ENCODE assay signal across 14 cellular contexts in the genomic region with DNA sequence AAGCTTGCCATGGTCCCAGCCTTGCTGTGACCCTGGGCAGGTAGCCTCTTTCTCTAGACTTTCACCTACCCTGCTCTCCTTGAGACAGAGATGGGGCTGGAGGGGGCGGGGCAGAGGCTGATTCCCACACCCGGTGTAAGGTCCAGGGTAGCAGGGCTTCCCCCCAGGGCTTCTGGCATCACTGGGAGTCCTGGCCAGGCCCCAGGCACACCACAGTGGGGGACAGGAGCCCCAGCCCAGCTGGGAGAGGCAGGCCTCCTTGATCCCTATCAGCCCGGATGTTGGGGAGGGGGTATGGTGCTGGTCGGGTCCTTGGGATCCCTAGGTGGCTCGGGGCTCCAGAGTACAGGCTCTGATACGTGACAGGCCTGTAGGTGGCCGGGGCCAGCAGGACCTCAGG. TPM values are rescaled to one million over a fixed set of nuclear protein-coding genes. Genes with fewer than 3 reads are reported as not detected.
A peak's percentile ranks its signal among the peaks of the same experiment; 100 is the strongest.
DNase-seq lines count a peak whose midpoint lies in the region; ATAC-seq and TF ChIP-seq lines count a peak whose summit lies in the region.
"Had no signal": no experiment of that assay in that cellular context is flagged by ENCODE, and none has a peak within 500 bp of the region (broad histone marks: within the 10 kb centered on the region; RNA-seq: fewer than 3 reads in every experiment).

No MANE protein-coding gene starts in this region.

- no peak for ATAC-seq in right lobe of liver
- ATAC-seq in stimulated activated effector memory CD8-positive, alpha-beta T cell treated with anti-CD3 and anti-CD28 coated beads, Interleukin-12 subunit alpha, Interleukin-12 subunit beta, amount 100 ng/mL, for 72 hours: no peak
- ATAC-seq in HG03432 (IDR thresholded peaks at IDR 0.05; ENCODE audit: unreplicated experiment): no peak

- H3K9me3 Mint-ChIP-seq in activated CD4-positive, alpha-beta T cell treated with anti-CD3 and anti-CD28 coated beads, Interleukin-2, amount 10 ng/mL, durations not matched to agents 24 days and 14 days: no peaks in the 10 kb centered on the region
- no peaks in the 10 kb centered on the region for H3K9me3 Mint-ChIP-seq in activated CD4-positive, alpha-beta memory T cell treated with anti-CD3 and anti-CD28 coated beads, Interleukin-2, amount 10 ng/mL, durations not matched to agents 7 days and 5 days
- no peaks in the 10 kb centered on the region for H3K9me3 Mint-ChIP-seq in stimulated activated effector memory CD8-positive, alpha-beta T cell treated with anti-CD3 and anti-CD28 coated beads, Interleukin-12 subunit alpha, Interleukin-12 subunit beta, amount 100 ng/mL, for 72 hours

- TF ChIP-seq CTCF in right lobe of liver (IDR thresholded peaks at IDR 0.05): no peak

- no peak overlapping the region for H3K27ac Mint-ChIP-seq in activated CD4-positive, alpha-beta T cell treated with anti-CD3 and anti-CD28 coated beads, Interleukin-2, amount 10 ng/mL, durations not matched to agents 24 days and 14 days
- H3K27ac Mint-ChIP-seq in activated CD4-positive, alpha-beta memory T cell treated with anti-CD3 and anti-CD28 coated beads, Interleukin-2, amount 10 ng/mL, durations not matched to agents 7 days and 5 days: peak overlapping the region; percentile 77
- H3K27ac Mint-ChIP-seq in stimulated activated effector memory CD8-positive, alpha-beta T cell treated with anti-CD3 and anti-CD28 coated beads, Interleukin-12 subunit alpha, Interleukin-12 subunit beta, amount 100 ng/mL, for 72 hours: peak overlapping the region; percentile 43

- DNase-seq in activated CD4-positive, alpha-beta T cell treated with anti-CD3 and anti-CD28 coated beads, Interleukin-2, amount 10 ng/mL, durations not matched to agents 24 days and 14 days: no peak
- DNase-seq in activated CD4-positive, alpha-beta T cell treated with anti-CD3 and anti-CD28 coated beads, Interleukin-2, amount 50 U/mL, for 1 hour: no peak
- DNase-seq in activated CD4-positive, alpha-beta memory T cell treated with anti-CD3 and anti-CD28 coated beads, Interleukin-2, amount 10 ng/mL, durations not matched to agents 7 days and 5 days: no peak
- peak; percentile 35 to 58 (median 51) for DNase-seq in right lobe of liver
- DNase-seq in stimulated activated effector memory CD8-positive, alpha-beta T cell treated with anti-CD3 and anti-CD28 coated beads, Interleukin-12 subunit alpha, Interleukin-12 subunit beta, amount 100 ng/mL, for 72 hours (ENCODE audit: low spot score in 2 of 2): no peak
- DNase-seq in central memory CD4-positive, alpha-beta T cell: no peak
- DNase-seq in effector CD4-positive, alpha-beta T cell: no peak
- DNase-seq: NCI-H2029 treated with DMSO at 0.1 percent for 48 hours; stimulated activated CD4-positive, alpha-beta T cell treated with anti-CD3 and anti-CD28 coated beads, Interleukin-1b, Interleukin-23, amount 100 ng/mL, for 48 hours; testis had no signal

- no peaks in the 10 kb centered on the region for H3K9me3 ChIP-seq in right lobe of liver
- H3K9me3 ChIP-seq: testis had no signal

- H3K4me1 ChIP-seq in right lobe of liver: peaks cover 0 to 31% (median 15%) of the 10 kb centered on the region in 4 donors

- peaks cover 10% of the 10 kb centered on the region for H3K4me1 Mint-ChIP-seq in activated CD4-positive, alpha-beta T cell treated with anti-CD3 and anti-CD28 coated beads, Interleukin-2, amount 10 ng/mL, durations not matched to agents 24 days and 14 days
- H3K4me1 Mint-ChIP-seq in activated CD4-positive, alpha-beta memory T cell treated with anti-CD3 and anti-CD28 coated beads, Interleukin-2, amount 10 ng/mL, durations not matched to agents 7 days and 5 days: peaks cover 23% of the 10 kb centered on the region
- H3K4me1 Mint-ChIP-seq in stimulated activated effector memory CD8-positive, alpha-beta T cell treated with anti-CD3 and anti-CD28 coated beads, Interleukin-12 subunit alpha, Interleukin-12 subunit beta, amount 100 ng/mL, for 72 hours: peaks cover 23% of the 10 kb centered on the region

- H3K36me3 ChIP-seq in right lobe of liver: no peaks in the 10 kb centered on the region

- POLR2A ChIA-PET in activated CD4-positive, alpha-beta memory T cell treated with anti-CD3 and anti-CD28 coated beads, Interleukin-2, amount 10 ng/mL, durations not matched to agents 7 days and 5 days (lab: Charles Lee): interaction anchor here (3.2 to 5.6 kb wide), 2 partner anchors 15 to 18 kb away, joined by 17 to 38 read pairs; no protein-coding TSS in a partner anchor

- WGBS in right lobe of liver (ENCODE audit: insufficient coverage, low coverage, low lambda C conversion rate, missing lambda C conversion rate): no CpG with 5 or more reads among the region's 7 CpGs

- H3K36me3 Mint-ChIP-seq in activated CD4-positive, alpha-beta T cell treated with anti-CD3 and anti-CD28 coated beads, Interleukin-2, amount 10 ng/mL, durations not matched to agents 24 days and 14 days (ENCODE audit: low read depth): no peaks in the 10 kb centered on the region
- no peaks in the 10 kb centered on the region for H3K36me3 Mint-ChIP-seq in activated CD4-positive, alpha-beta memory T cell treated with anti-CD3 and anti-CD28 coated beads, Interleukin-2, amount 10 ng/mL, durations not matched to agents 7 days and 5 days (ENCODE audit: low read depth)
- H3K36me3 Mint-ChIP-seq in stimulated activated effector memory CD8-positive, alpha-beta T cell treated with anti-CD3 and anti-CD28 coated beads, Interleukin-12 subunit alpha, Interleukin-12 subunit beta, amount 100 ng/mL, for 72 hours: peaks cover 5% of the 10 kb centered on the region

- peak overlapping the region; percentile 86 for H3K4me3 Mint-ChIP-seq in activated CD4-positive, alpha-beta T cell treated with anti-CD3 and anti-CD28 coated beads, Interleukin-2, amount 10 ng/mL, durations not matched to agents 24 days and 14 days
- peak overlapping the region; percentile 76 for H3K4me3 Mint-ChIP-seq in activated CD4-positive, alpha-beta memory T cell treated with anti-CD3 and anti-CD28 coated beads, Interleukin-2, amount 10 ng/mL, durations not matched to agents 7 days and 5 days
- H3K4me3 Mint-ChIP-seq in stimulated activated effector memory CD8-positive, alpha-beta T cell treated with anti-CD3 and anti-CD28 coated beads, Interleukin-12 subunit alpha, Interleukin-12 subunit beta, amount 100 ng/mL, for 72 hours: peak overlapping the region; percentile 90

- no peak for TF ChIP-seq POLR2A in right lobe of liver (IDR thresholded peaks at IDR 0.05)

- CTCF ChIA-PET in activated CD4-positive, alpha-beta memory T cell treated with anti-CD3 and anti-CD28 coated beads, Interleukin-2, amount 10 ng/mL, durations not matched to agents 7 days and 5 days (lab: Charles Lee): interaction anchor here (1.8 to 4.3 kb wide), 3 partner anchors 16 to 28 kb away, joined by 6 to 57 read pairs (median 25); no protein-coding TSS in a partner anchor

- H3K27ac ChIP-seq in right lobe of liver: peak overlapping the region in 2 of 3 donors; percentile 71 to 79

- no peak overlapping the region for H3K4me3 ChIP-seq in right lobe of liver
- H3K4me3 ChIP-seq: lung had no signal

- H3K27me3 Mint-ChIP-seq in activated CD4-positive, alpha-beta T cell treated with anti-CD3 and anti-CD28 coated beads, Interleukin-2, amount 10 ng/mL, durations not matched to agents 24 days and 14 days: no peaks in the 10 kb centered on the region
- no peaks in the 10 kb centered on the region for H3K27me3 Mint-ChIP-seq in activated CD4-positive, alpha-beta memory T cell treated with anti-CD3 and anti-CD28 coated beads, Interleukin-2, amount 10 ng/mL, durations not matched to agents 7 days and 5 days

- intact Hi-C loops in activated CD4-positive, alpha-beta T cell treated with anti-CD3 and anti-CD28 coated beads, Interleukin-2, amount 10 ng/mL, durations not matched to agents 24 days and 14 days (cut with micrococcal nuclease): no loop called here
- intact Hi-C loops in right lobe of liver (cut with DNase I): no loop called here

- H3K27me3 ChIP-seq in right lobe of liver: no peaks in the 10 kb centered on the region
- H3K27me3 ChIP-seq: testis had no signal

RNA-seq across cellular contexts. Expression of a gene that starts 1.7 kb away (rescaled TPM):
- 22.2 and 22.6 TPM in 2 replicates for total RNA-seq in activated CD4-positive, alpha-beta T cell treated with anti-CD3 and anti-CD28 coated beads, Interleukin-2, amount 10 ng/mL, durations not matched to agents 24 days and 14 days
- total RNA-seq in activated CD4-positive, alpha-beta memory T cell treated with anti-CD3 and anti-CD28 coated beads, Interleukin-2, amount 10 ng/mL, durations not matched to agents 7 days and 5 days: 10 to 100 TPM in 1 of 2 experiments, 1 to 10 TPM in 1; 9.3 to 10.8 TPM
- 10 to 100 TPM; 12.7 to 31.4 (median 18.3) TPM for total RNA-seq in right lobe of liver

RNA-seq across cellular contexts. Expression of a gene that starts 8.1 kb away (rescaled TPM):
- not detected in 2 replicates for total RNA-seq in activated CD4-positive, alpha-beta T cell treated with anti-CD3 and anti-CD28 coated beads, Interleukin-2, amount 10 ng/mL, durations not matched to agents 24 days and 14 days
- total RNA-seq in activated CD4-positive, alpha-beta memory T cell treated with anti-CD3 and anti-CD28 coated beads, Interleukin-2, amount 10 ng/mL, durations not matched to agents 7 days and 5 days: not detected
- under 1 TPM in 5 of 6 experiments, not detected in 1; 0.24 to 0.49 (median 0.34) TPM for total RNA-seq in right lobe of liver
- total RNA-seq: bronchial epithelial cell, lung, RPMI7951 had no signal

RNA-seq across cellular contexts. Expression of a gene that starts 19.1 kb away (rescaled TPM):
- 0.14 TPM in 1 of 2 replicates, not detected in the other for total RNA-seq in activated CD4-positive, alpha-beta T cell treated with anti-CD3 and anti-CD28 coated beads, Interleukin-2, amount 10 ng/mL, durations not matched to agents 24 days and 14 days
- under 1 TPM; 0.18 to 0.25 TPM for total RNA-seq in activated CD4-positive, alpha-beta memory T cell treated with anti-CD3 and anti-CD28 coated beads, Interleukin-2, amount 10 ng/mL, durations not matched to agents 7 days and 5 days
- 10 to 100 TPM in 4 of 6 experiments, 1 to 10 TPM in 2; 6.8 to 17.9 (median 12.4) TPM for total RNA-seq in right lobe of liver
- total RNA-seq: bronchial epithelial cell had no signal

RNA-seq across cellular contexts. Expression of a gene that starts 24.7 kb away (rescaled TPM):
- total RNA-seq in activated CD4-positive, alpha-beta T cell treated with anti-CD3 and anti-CD28 coated beads, Interleukin-2, amount 10 ng/mL, durations not matched to agents 24 days and 14 days: 304 and 321 TPM in 2 replicates
- 100 to 1,000 TPM; 174 to 193 TPM for total RNA-seq in activated CD4-positive, alpha-beta memory T cell treated with anti-CD3 and anti-CD28 coated beads, Interleukin-2, amount 10 ng/mL, durations not matched to agents 7 days and 5 days
- 100 to 1,000 TPM; 151 to 214 (median 163) TPM for total RNA-seq in right lobe of liver

RNA-seq across cellular contexts. Expression of a gene that starts 43.0 kb away (rescaled TPM):
- total RNA-seq in activated CD4-positive, alpha-beta T cell treated with anti-CD3 and anti-CD28 coated beads, Interleukin-2, amount 10 ng/mL, durations not matched to agents 24 days and 14 days: not detected in 2 replicates
- total RNA-seq in activated CD4-positive, alpha-beta memory T cell treated with anti-CD3 and anti-CD28 coated beads, Interleukin-2, amount 10 ng/mL, durations not matched to agents 7 days and 5 days: not detected
- not detected for total RNA-seq in right lobe of liver
- total RNA-seq: RPMI7951 had no signal

Comparison
In these comparisons a context has a peak if more than half of its experiments do, and no peak if none do; other contexts are left out.
1. DNase-seq: peak in right lobe of liver (3 of 3); none in activated CD4-positive, alpha-beta T cell treated with anti-CD3 and anti-CD28 coated beads, Interleukin-2, amount 10 ng/mL, durations not matched to agents 24 days and 14 days (single experiment), activated CD4-positive, alpha-beta T cell treated with anti-CD3 and anti-CD28 coated beads, Interleukin-2, amount 50 U/mL, for 1 hour (single experiment), activated CD4-positive, alpha-beta memory T cell treated with anti-CD3 and anti-CD28 coated beads, Interleukin-2, amount 10 ng/mL, durations not matched to agents 7 days and 5 days (single experiment), stimulated activated effector memory CD8-positive, alpha-beta T cell treated with anti-CD3 and anti-CD28 coated beads, Interleukin-12 subunit alpha, Interleukin-12 subunit beta, amount 100 ng/mL, for 72 hours (0 of 2), central memory CD4-positive, alpha-beta T cell (single experiment) and effector CD4-positive, alpha-beta T cell (single experiment).
2. Peak in every context shown above with its lines, with median percentiles within 50 percentile points of each other: H3K4me3 Mint-ChIP-seq.